Comparison of ENCODE assay signal across 8 cellular contexts in the genomic region with DNA sequence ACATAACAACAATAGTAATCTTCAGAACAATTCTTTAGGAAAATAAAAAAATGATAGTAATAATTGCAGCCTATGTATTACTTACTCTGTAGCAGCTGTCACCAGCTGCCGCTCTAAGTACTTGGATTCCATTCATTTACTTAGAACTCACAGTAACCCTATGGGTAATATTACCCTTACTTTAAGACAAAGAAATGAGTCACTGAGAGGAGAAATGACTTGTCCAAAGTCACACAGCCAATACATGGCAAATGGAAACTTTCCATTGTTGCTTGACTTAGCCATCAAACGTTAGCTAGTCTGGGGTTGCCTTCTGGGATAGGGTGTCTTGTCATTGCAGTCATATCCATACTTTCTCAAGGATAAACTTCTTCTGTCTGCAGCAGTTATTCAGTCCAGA. TPM values are rescaled to one million over a fixed set of nuclear protein-coding genes. Genes with fewer than 3 reads are reported as not detected.
DNase-seq lines count a peak whose midpoint lies in the region; ATAC-seq and TF ChIP-seq lines count a peak whose summit lies in the region.
"Had no signal": no experiment of that assay in that cellular context is flagged by ENCODE, and none has a peak within 500 bp of the region (broad histone marks: within the 10 kb centered on the region; RNA-seq: fewer than 3 reads in every experiment).

No MANE protein-coding gene starts in this region.

- H2AFZ ChIP-seq in GM23248: no peak overlapping the region

- peaks cover 14% of the 10 kb centered on the region for H4K20me1 ChIP-seq in GM23248 (ENCODE audit: insufficient read depth)

- no peak for TF ChIP-seq CTCF in tibial artery (IDR thresholded peaks at IDR 0.05)

- no peak overlapping the region for H3K9ac ChIP-seq in GM23248

- WGBS in GM23248 (ENCODE audit: low coverage in 1 of 2, low lambda C conversion rate in 2 of 2, missing lambda C conversion rate in 2 of 2), 2 experiments: 71 to 79% methylated on average over 2 of the region's 2 CpGs

- in situ Hi-C loops in GM23248 (cut with MboI): no loop called here

- no peaks in the 10 kb centered on the region for H3K9me2 ChIP-seq in GM23248 (ENCODE audit: insufficient read depth)

- H3F3A ChIP-seq in GM23248 (ENCODE audit: insufficient read depth): peaks cover 8% of the 10 kb centered on the region; the same call in 1 of the 2 replicates

- peak overlapping the region; percentile 89 for H3K4me2 ChIP-seq in GM23248 (ENCODE audit: unreplicated experiment)

- peaks cover 25% of the 10 kb centered on the region for H3K4me1 ChIP-seq in GM23248 (ENCODE audit: insufficient read depth)
- peaks cover 37 to 40% of the 10 kb centered on the region in 2 donors for H3K4me1 ChIP-seq in naive thymus-derived CD4-positive, alpha-beta T cell (ENCODE audit: control insufficient read depth in 2 of 2, insufficient read depth in 2 of 2, low read length in 2 of 2)
- peaks cover 0 to 49% (median 29%) of the 10 kb centered on the region in 4 donors for H3K4me1 ChIP-seq in tibial artery

- peak overlapping the region in 9 of 10 donors; percentile 4 to 90 (median 64) for H3K4me3 Mint-ChIP-seq in naive thymus-derived CD4-positive, alpha-beta T cell

- H3K27me3 ChIP-seq in GM23248 (replicated peaks; ENCODE audit: insufficient read depth) (no peaks in the 10 kb centered on the region), tibial artery (no peaks in the 10 kb centered on the region)
- H3K27me3 ChIP-seq in naive thymus-derived CD4-positive, alpha-beta T cell (ENCODE audit: control insufficient read depth in 2 of 2, insufficient read depth in 2 of 2, low read length in 2 of 2): no peaks in the 10 kb centered on the region

- H3K27ac Mint-ChIP-seq in naive thymus-derived CD4-positive, alpha-beta T cell: peak overlapping the region; percentile 29 to 83 (median 74)

- no peaks in the 10 kb centered on the region for H3K27me3 Mint-ChIP-seq in naive thymus-derived CD4-positive, alpha-beta T cell

- CTCF ChIA-PET in naive thymus-derived CD4-positive, alpha-beta T cell (lab: Charles Lee): no interaction called here

- peaks cover 0 to 12% (median 0%) of the 10 kb centered on the region in 5 donors for H3K36me3 Mint-ChIP-seq in naive thymus-derived CD4-positive, alpha-beta T cell

- intact Hi-C loops in naive thymus-derived CD4-positive, alpha-beta T cell (cut with micrococcal nuclease): loop anchor here (1.0 to 10.0 kb wide), 10 partner anchors 39 to 345 kb away; a partner anchor contains a TSS
- intact Hi-C loops in tibial artery (cut with DNase I; ENCODE audit: low total_unique reads): loop anchor here (5.0 to 10.0 kb wide), 3 partner anchors 65 to 222 kb away; a partner anchor contains a TSS

- no peaks in the 10 kb centered on the region for H3K9me3 ChIP-seq in GM23248 (ENCODE audit: low read depth)
- no peaks in the 10 kb centered on the region for H3K9me3 ChIP-seq in naive thymus-derived CD4-positive, alpha-beta T cell (ENCODE audit: control insufficient read depth in 2 of 3, low read length in 3 of 3)
- no peaks in the 10 kb centered on the region for H3K9me3 ChIP-seq in tibial artery

- H3K4me3 ChIP-seq in GM23248 (no peak overlapping the region), tibial artery (no peak overlapping the region)
- H3K4me3 ChIP-seq in naive thymus-derived CD4-positive, alpha-beta T cell (ENCODE audit: low read length): no peak overlapping the region

- H3K36me3 ChIP-seq in GM23248 (ENCODE audit: low read depth) (no peaks in the 10 kb centered on the region), tibial artery (no peaks in the 10 kb centered on the region)
- H3K36me3 ChIP-seq in naive thymus-derived CD4-positive, alpha-beta T cell (ENCODE audit: control insufficient read depth in 2 of 3, insufficient read depth in 3 of 3, low read length in 3 of 3): no peaks in the 10 kb centered on the region

- H3K79me2 ChIP-seq in GM23248 (ENCODE audit: insufficient read depth): peaks cover 93% of the 10 kb centered on the region

- no peaks in the 10 kb centered on the region for H3K9me3 Mint-ChIP-seq in naive thymus-derived CD4-positive, alpha-beta T cell

- POLR2A ChIA-PET in naive thymus-derived CD4-positive, alpha-beta T cell (lab: Charles Lee): no interaction called here

- DNase-seq in GM23248 (peak; percentile 32), LHCN-M2 (ENCODE audit: low read depth) (peak; percentile 73), T1000 (lab: John Stamatoyannopoulos, UW) (no peak), tibial artery (no peak), NCI-H2081 treated with DMSO at 0.1 percent for 48 hours (lab: John Stamatoyannopoulos, UW) (no peak)
- no peak for DNase-seq in naive thymus-derived CD4-positive, alpha-beta T cell

- H3K4me1 Mint-ChIP-seq in naive thymus-derived CD4-positive, alpha-beta T cell: peaks cover 53 to 77% (median 72%) of the 10 kb centered on the region in 7 donors

- H3K27ac ChIP-seq in GM23248 (no peak overlapping the region), tibial artery (no peak overlapping the region)
- no peak overlapping the region for H3K27ac ChIP-seq in naive thymus-derived CD4-positive, alpha-beta T cell (ENCODE audit: low read depth, low read length)
- H3K27ac ChIP-seq: VCaP had no signal

- peak; percentile 71 for ATAC-seq in GM18873 (IDR thresholded peaks at IDR 0.05; ENCODE audit: low FRiP score, unreplicated experiment)
- no peak for ATAC-seq in naive thymus-derived CD4-positive, alpha-beta T cell

RNA-seq across cellular contexts. Expression of a gene that starts 3.6 kb away (rescaled TPM):
- total RNA-seq in GM23248 (2014; rRNA removed; shearing (Covaris generic)): 57.8 and 70.4 TPM in 2 replicates
- 12.3 and 12.8 TPM in 2 replicates for polyA plus RNA-seq in GM23248 (2016; fragmentation: Nextera tagmentation; extraction: Ambion mirVana)
- 51.6 and 63.7 TPM in 2 replicates for total RNA-seq in LHCN-M2 (2014; rRNA removed)
- 114 TPM for polyA plus RNA-seq in LHCN-M2 (2012)
- 10 to 100 TPM; 52.3 to 91.9 (median 68.3) TPM for total RNA-seq in naive thymus-derived CD4-positive, alpha-beta T cell
- polyA plus RNA-seq in naive thymus-derived CD4-positive, alpha-beta T cell: 10 to 100 TPM; 11.6 to 13.0 TPM

Comparison
In these comparisons a context has a peak if more than half of its experiments do, and no peak if none do; other contexts are left out.
1. DNase-seq: peak in GM23248 (single experiment) and LHCN-M2 (single experiment); none in naive thymus-derived CD4-positive, alpha-beta T cell (0 of 9), T1000 (single experiment), tibial artery (0 of 2) and NCI-H2081 treated with DMSO at 0.1 percent for 48 hours (single experiment).